ENCODE assay signal across 8 cellular contexts in the genomic region with DNA sequence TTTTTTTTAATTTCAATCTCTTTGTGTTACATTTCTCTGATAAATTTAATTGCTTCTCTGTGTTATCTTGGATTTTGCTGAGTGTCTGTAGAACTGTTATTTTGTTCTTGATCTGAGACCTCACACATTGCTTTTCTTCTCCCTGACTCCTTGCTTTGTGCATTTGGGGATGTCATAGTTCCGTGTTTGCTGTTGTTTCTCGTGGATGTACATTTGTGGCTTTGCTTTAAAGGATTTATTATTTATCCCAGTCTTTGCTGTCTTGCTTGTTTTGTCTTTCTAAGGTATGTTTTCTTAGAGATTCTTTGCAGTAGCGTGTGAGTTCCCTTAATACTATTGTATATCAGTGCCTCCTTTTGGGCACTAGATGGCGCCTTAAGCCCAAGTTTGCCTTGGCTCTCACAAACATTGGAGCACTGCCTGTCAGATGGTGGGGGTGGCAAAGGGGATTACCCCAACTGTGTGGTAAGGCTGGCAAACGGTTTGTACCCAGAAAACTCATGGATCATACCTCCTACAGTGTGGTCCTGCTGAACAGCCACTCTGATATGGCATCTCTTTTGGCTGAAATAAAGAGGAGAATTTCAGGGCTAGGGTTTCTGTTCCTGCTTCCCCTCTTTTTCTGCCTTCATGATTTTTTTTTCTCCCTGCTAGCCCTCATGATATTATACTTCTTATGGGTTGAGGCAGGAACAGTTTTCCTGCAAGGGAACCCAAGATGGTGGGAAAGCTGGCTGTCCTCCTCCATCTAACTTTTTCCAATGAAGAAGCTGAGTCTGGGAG.
DNase-seq lines count a peak whose midpoint lies in the region; ATAC-seq, FAIRE-seq and TF ChIP-seq lines count a peak whose summit lies in the region.

No MANE protein-coding gene starts in this region.

- peaks cover 13% of the 10 kb centered on the region for H3K4me1 ChIP-seq in A549
- H3K4me1 ChIP-seq in body of pancreas = peaks cover 18% of the 10 kb centered on the region
- H3K4me1 ChIP-seq in iPS-20b (ENCODE audit: insufficient read depth, low read length) = no peaks in the 10 kb centered on the region; the same call in 1 of the 2 replicates

- TF ChIP-seq POLR2A in A549 (IDR thresholded peaks at IDR 0.05; ENCODE audit: low read length) (no peak), body of pancreas (IDR thresholded peaks at IDR 0.05) (no peak)

- ATAC-seq in A549 (peak; percentile 90 to 98), GM18499 (IDR thresholded peaks at IDR 0.05; ENCODE audit: insufficient read depth, unreplicated experiment) (peak; percentile 94), HG02885 (IDR thresholded peaks at IDR 0.05; ENCODE audit: poor library complexity, unreplicated experiment) (peak; percentile 99), body of pancreas (peak; percentile 91)

- POLR2A ChIA-PET in A549 (lab: Yijun Ruan, JAX) = no interaction called here

- WGBS in A549 (ENCODE audit: missing lambda C conversion rate) = 3% methylated on average over 4 of the region's 5 CpGs
- WGBS in body of pancreas, 2 donors = 3 to 10% methylated on average over 5 of the region's 5 CpGs

- H3K27ac ChIP-seq in A549 (peak overlapping the region; percentile 48 to 82), body of pancreas (no peak overlapping the region), iPS-20b (ENCODE audit: low read length) (no peak overlapping the region)

- intact Hi-C loops in body of pancreas (cut with DNase I) = no loop called here

- H3K27me3 ChIP-seq in body of pancreas = no peaks in the 10 kb centered on the region
- no peaks in the 10 kb centered on the region for H3K27me3 ChIP-seq in iPS-20b (ENCODE audit: insufficient read depth, low read length)

- peak; percentile 90 to 94 for TF ChIP-seq RAD21 in A549 (conservative IDR thresholded peaks at IDR 0.05 in 1 of 2, IDR thresholded peaks at IDR 0.05 in 1 of 2)

- DNase-seq in A549 (ENCODE audit: low read depth in 1 of 2, low spot score in 1 of 2) = peak; percentile 25 to 70
- peak; percentile 28 for DNase-seq in NCI-H146 treated with DMSO at 0.1 percent for 48 hours (lab: John Stamatoyannopoulos, UW; ENCODE audit: unreplicated experiment)
- peak; percentile 68 to 75 (median 71) for DNase-seq in body of pancreas
- peak; percentile 72 for DNase-seq in stimulated activated CD4-positive, alpha-beta T cell treated with anti-CD3 and anti-CD28 coated beads, Interleukin-15, amount 100 ng/mL, for 24 hours

- H3K36me3 ChIP-seq in body of pancreas (replicated peaks in 1 of 2; ENCODE audit: insufficient read depth in 1 of 2, low read depth in 2 of 2) = peaks cover 0 to 2% of the 10 kb centered on the region in 2 donors
- H3K36me3 ChIP-seq in iPS-20b (ENCODE audit: insufficient read depth, low read depth, low read length) = peaks cover 10% of the 10 kb centered on the region; the same call in 1 of the 2 replicates

- CTCF ChIA-PET in A549 (lab: Yijun Ruan, JAX) = interaction anchor here (0.6 to 2.3 kb wide), 28 partner anchors 10 to 1139 kb away, joined by 3 to 8 read pairs (median 3); partner anchors contain the start of genes LARP1B and PGRMC2

- H3K4me2 ChIP-seq in A549 = peak overlapping the region; percentile 50; the same call in 2 of the 3 replicates

- 0 out of 2 replicates have a peak overlapping the region, but pooled peaks have one; percentile 16 for H3K9ac ChIP-seq in iPS-20b (ENCODE audit: low read depth, low read length)

- H3K9me3 ChIP-seq in A549 = no peaks in the 10 kb centered on the region
- H3K9me3 ChIP-seq in body of pancreas = no peaks in the 10 kb centered on the region
- peaks cover 9% of the 10 kb centered on the region; the same call in 1 of the 2 replicates for H3K9me3 ChIP-seq in iPS-20b (ENCODE audit: insufficient read depth, low read depth, low read length)

- FAIRE-seq in A549 (lab: Jason Lieb, UNC) (peak; percentile 36), TTC549 (lab: Jason Lieb, UNC) (peak; percentile 61)

- TF ChIP-seq EP300 in A549 (IDR thresholded peaks at IDR 0.05) = 0 out of 5 replicates have a peak, but pooled peaks of 1 of the 2 experiments have one; percentile 11

- H3K4me3 ChIP-seq in A549 (no peak overlapping the region), body of pancreas (no peak overlapping the region), iPS-20b (ENCODE audit: low read length) (no peak overlapping the region)

- TF ChIP-seq CTCF in A549 (IDR thresholded peaks at IDR 0.05) (peak; percentile 79), body of pancreas (IDR thresholded peaks at IDR 0.05) (peak; percentile 68 to 91 (median 85))

TF ChIP-seq in A549, 52 proteins besides CTCF, POLR2A, EP300 and RAD21:
- TF ChIP-seq CHD4 (IDR thresholded peaks at IDR 0.05; ENCODE audit: borderline replicate concordance) (no peak), ZFP36 (IDR thresholded peaks at IDR 0.05; ENCODE audit: borderline replicate concordance, partially characterized antibody) (no peak), SREBF2 (IDR thresholded peaks at IDR 0.05) (no peak), USF2 (IDR thresholded peaks at IDR 0.05) (no peak), SMC3 (IDR thresholded peaks at IDR 0.05) (peak; percentile 77)
TF ChIP-seq in A549: peak in this region for 1.

Comparison
In these comparisons a context has a peak if more than half of its experiments do, and no peak if none do; other contexts are left out.
1. H3K27ac ChIP-seq: peak in A549 (2 of 2); none in body of pancreas (0 of 4) and iPS-20b (single experiment).
2. Peak in every context shown above with its lines, with median percentiles within 50 percentile points of each other: ATAC-seq and DNase-seq.